Comparison of ENCODE assay signal across 9 cellular contexts in genomic region chr19:49019242-49019932, GRCh38. TPM values are rescaled to one million over a fixed set of nuclear protein-coding genes. Genes with fewer than 3 reads are reported as not detected.
DNase-seq lines count a peak whose midpoint lies in the region; ATAC-seq and TF ChIP-seq lines count a peak whose summit lies in the region.
"Had no signal": no experiment of that assay in that cellular context is flagged by ENCODE, and none has a peak within 500 bp of the region (broad histone marks: within the 10 kb centered on the region; RNA-seq: fewer than 3 reads in every experiment).

No MANE protein-coding gene starts in this region.

- no peaks in the 10 kb centered on the region for H3K9me3 ChIP-seq in mucosa of descending colon

- peaks cover 12% of the 10 kb centered on the region for H3K4me1 ChIP-seq in mucosa of descending colon (ENCODE audit: low read depth)

- DNase-seq in GM12864 (ENCODE audit: low read depth) = no peak
- peak; percentile 50 to 70 for DNase-seq in NCI-H187 (lab: John Stamatoyannopoulos, UW)
- DNase-seq in activated CD4-positive, alpha-beta T cell treated with anti-CD3 and anti-CD28 coated beads, Interleukin-2, amount 10 ng/mL, durations not matched to agents 7 days and 5 days = peak; percentile 60
- peak; percentile 88 for DNase-seq in ecto neural progenitor cell (ENCODE audit: low spot score)
- peak; percentile 85 to 88 (median 85) for DNase-seq in mucosa of descending colon
- peak; percentile 60 to 83 for DNase-seq in stimulated activated effector memory CD8-positive, alpha-beta T cell treated with anti-CD3 and anti-CD28 coated beads, Interleukin-12 subunit alpha, Interleukin-12 subunit beta, amount 100 ng/mL, for 72 hours (ENCODE audit: low spot score in 2 of 2)

- peak overlapping the region; percentile 72 for H3K4me3 Mint-ChIP-seq in activated CD4-positive, alpha-beta T cell treated with anti-CD3 and anti-CD28 coated beads, Interleukin-2, amount 10 ng/mL, durations not matched to agents 7 days and 5 days
- peak overlapping the region; percentile 84 for H3K4me3 Mint-ChIP-seq in stimulated activated effector memory CD8-positive, alpha-beta T cell treated with anti-CD3 and anti-CD28 coated beads, Interleukin-12 subunit alpha, Interleukin-12 subunit beta, amount 100 ng/mL, for 72 hours

- peaks cover 6% of the 10 kb centered on the region for H3K36me3 Mint-ChIP-seq in activated CD4-positive, alpha-beta T cell treated with anti-CD3 and anti-CD28 coated beads, Interleukin-2, amount 10 ng/mL, durations not matched to agents 7 days and 5 days (ENCODE audit: low read depth)
- peaks cover 9% of the 10 kb centered on the region for H3K36me3 Mint-ChIP-seq in stimulated activated effector memory CD8-positive, alpha-beta T cell treated with anti-CD3 and anti-CD28 coated beads, Interleukin-12 subunit alpha, Interleukin-12 subunit beta, amount 100 ng/mL, for 72 hours

- intact Hi-C loops in mucosa of descending colon (cut with DNase I, micrococcal nuclease) = no loop called here

- CTCF ChIA-PET in activated CD4-positive, alpha-beta T cell treated with anti-CD3 and anti-CD28 coated beads, Interleukin-2, amount 10 ng/mL, durations not matched to agents 7 days and 5 days (lab: Charles Lee) = interaction anchor here (0.8 to 3.6 kb wide), 10 partner anchors 12 to 189 kb away, joined by 3 to 23 read pairs (median 4); partner anchors contain the start of genes GYS1 and RUVBL2

- no peaks in the 10 kb centered on the region for H3K36me3 ChIP-seq in mucosa of descending colon (ENCODE audit: low read depth)

- peak overlapping the region; percentile 46 for H3K4me3 ChIP-seq in GM12864 (ENCODE audit: low read depth, low read length)
- H3K4me3 ChIP-seq in mucosa of descending colon = no peak overlapping the region

- H3K4me1 Mint-ChIP-seq in activated CD4-positive, alpha-beta T cell treated with anti-CD3 and anti-CD28 coated beads, Interleukin-2, amount 10 ng/mL, durations not matched to agents 7 days and 5 days = peaks cover 31% of the 10 kb centered on the region
- H3K4me1 Mint-ChIP-seq in stimulated activated effector memory CD8-positive, alpha-beta T cell treated with anti-CD3 and anti-CD28 coated beads, Interleukin-12 subunit alpha, Interleukin-12 subunit beta, amount 100 ng/mL, for 72 hours = peaks cover 31% of the 10 kb centered on the region

- H3K27me3 Mint-ChIP-seq in activated CD4-positive, alpha-beta T cell treated with anti-CD3 and anti-CD28 coated beads, Interleukin-2, amount 10 ng/mL, durations not matched to agents 7 days and 5 days = peaks cover 26% of the 10 kb centered on the region

- H3K9me3 Mint-ChIP-seq in activated CD4-positive, alpha-beta T cell treated with anti-CD3 and anti-CD28 coated beads, Interleukin-2, amount 10 ng/mL, durations not matched to agents 7 days and 5 days = no peaks in the 10 kb centered on the region
- no peaks in the 10 kb centered on the region for H3K9me3 Mint-ChIP-seq in stimulated activated effector memory CD8-positive, alpha-beta T cell treated with anti-CD3 and anti-CD28 coated beads, Interleukin-12 subunit alpha, Interleukin-12 subunit beta, amount 100 ng/mL, for 72 hours

- POLR2A ChIA-PET in activated CD4-positive, alpha-beta T cell treated with anti-CD3 and anti-CD28 coated beads, Interleukin-2, amount 10 ng/mL, durations not matched to agents 7 days and 5 days (lab: Charles Lee) = no interaction called here

- TF ChIP-seq CTCF in GM12864 (IDR thresholded peaks at IDR 0.05; ENCODE audit: low read depth, low read length, missing control alignments) = no peak
- no peak for TF ChIP-seq CTCF in mucosa of descending colon (IDR thresholded peaks at IDR 0.05)

- no peak overlapping the region for H3K27ac Mint-ChIP-seq in activated CD4-positive, alpha-beta T cell treated with anti-CD3 and anti-CD28 coated beads, Interleukin-2, amount 10 ng/mL, durations not matched to agents 7 days and 5 days
- peak overlapping the region; percentile 27 for H3K27ac Mint-ChIP-seq in stimulated activated effector memory CD8-positive, alpha-beta T cell treated with anti-CD3 and anti-CD28 coated beads, Interleukin-12 subunit alpha, Interleukin-12 subunit beta, amount 100 ng/mL, for 72 hours

- ATAC-seq in mucosa of descending colon (peak; percentile 84), GM18520 (IDR thresholded peaks at IDR 0.05; ENCODE audit: unreplicated experiment) (no peak), HG03521 (IDR thresholded peaks at IDR 0.05; ENCODE audit: unreplicated experiment) (no peak)
- ATAC-seq in stimulated activated effector memory CD8-positive, alpha-beta T cell treated with anti-CD3 and anti-CD28 coated beads, Interleukin-12 subunit alpha, Interleukin-12 subunit beta, amount 100 ng/mL, for 72 hours = peak; percentile 49

RNA-seq across cellular contexts. Expression of gene LHB, which starts 2.5 kb away (rescaled TPM):
- total RNA-seq in activated CD4-positive, alpha-beta T cell treated with anti-CD3 and anti-CD28 coated beads, Interleukin-2, amount 10 ng/mL, durations not matched to agents 7 days and 5 days = not detected
- under 1 TPM in 1 of 3 donors, not detected in 2; 0.65 TPM for total RNA-seq in mucosa of descending colon
- total RNA-seq: activated CD8-positive, alpha-beta memory T cell treated with anti-CD3 and anti-CD28 coated beads for 36 hours had no signal

RNA-seq across cellular contexts. Expression of gene CGB3, which starts 4.7 kb away (rescaled TPM):
- total RNA-seq in activated CD4-positive, alpha-beta T cell treated with anti-CD3 and anti-CD28 coated beads, Interleukin-2, amount 10 ng/mL, durations not matched to agents 7 days and 5 days = not detected
- not detected for total RNA-seq in mucosa of descending colon
- total RNA-seq: activated CD8-positive, alpha-beta memory T cell treated with anti-CD3 and anti-CD28 coated beads for 36 hours had no signal

RNA-seq across cellular contexts. Expression of gene CGB2, which starts 12.3 kb away (rescaled TPM):
- total RNA-seq in activated CD4-positive, alpha-beta T cell treated with anti-CD3 and anti-CD28 coated beads, Interleukin-2, amount 10 ng/mL, durations not matched to agents 7 days and 5 days = under 1 TPM in 1 of 2 experiments, not detected in 1; 0.47 TPM
- not detected for total RNA-seq in mucosa of descending colon
- total RNA-seq: activated CD8-positive, alpha-beta memory T cell treated with anti-CD3 and anti-CD28 coated beads for 36 hours had no signal

RNA-seq across cellular contexts. Expression of gene CGB1, which starts 17.3 kb away (rescaled TPM):
- not detected for total RNA-seq in activated CD4-positive, alpha-beta T cell treated with anti-CD3 and anti-CD28 coated beads, Interleukin-2, amount 10 ng/mL, durations not matched to agents 7 days and 5 days
- not detected for total RNA-seq in mucosa of descending colon
- total RNA-seq: activated CD8-positive, alpha-beta memory T cell treated with anti-CD3 and anti-CD28 coated beads for 36 hours had no signal

RNA-seq across cellular contexts. Expression of gene CGB5, which starts 24.3 kb away (rescaled TPM):
- not detected for total RNA-seq in activated CD4-positive, alpha-beta T cell treated with anti-CD3 and anti-CD28 coated beads, Interleukin-2, amount 10 ng/mL, durations not matched to agents 7 days and 5 days
- not detected for total RNA-seq in mucosa of descending colon
- total RNA-seq: activated CD8-positive, alpha-beta memory T cell treated with anti-CD3 and anti-CD28 coated beads for 36 hours had no signal

Comparison
In these comparisons a context has a peak if more than half of its experiments do, and no peak if none do; other contexts are left out.
1. ATAC-seq: peak in mucosa of descending colon (single experiment) and stimulated activated effector memory CD8-positive, alpha-beta T cell treated with anti-CD3 and anti-CD28 coated beads, Interleukin-12 subunit alpha, Interleukin-12 subunit beta, amount 100 ng/mL, for 72 hours (single experiment); none in GM18520 (single experiment) and HG03521 (single experiment).